Comparison of ENCODE assay signal across 12 cellular contexts in the genomic region with DNA sequence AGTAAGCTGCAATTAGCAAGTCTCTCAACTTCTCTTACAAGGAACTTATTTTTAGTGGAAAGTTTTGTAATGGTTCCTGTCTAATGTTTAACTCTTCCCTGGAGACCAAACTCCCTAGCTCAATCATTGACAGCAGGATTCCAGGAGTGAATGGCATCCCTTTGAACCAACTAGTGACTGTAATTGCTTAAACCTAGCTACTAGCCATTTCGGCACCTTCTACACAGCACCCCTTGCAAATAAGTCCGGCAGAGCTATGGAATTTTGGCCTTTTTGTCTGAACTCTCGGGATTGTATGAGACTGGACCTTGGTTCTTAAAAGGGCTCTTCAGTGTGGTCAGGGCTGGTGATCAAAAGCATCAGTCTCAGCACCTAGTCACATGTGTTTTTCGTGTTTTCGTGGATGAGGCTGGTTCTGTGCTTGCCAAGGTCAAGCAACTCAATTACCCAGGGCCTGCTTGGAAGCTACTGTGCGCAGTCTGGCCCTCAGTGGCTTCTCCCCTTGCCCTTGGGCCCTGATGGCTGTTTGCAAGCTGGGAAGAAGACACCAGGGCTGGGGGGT.
DNase-seq lines count a peak whose midpoint lies in the region; ATAC-seq and TF ChIP-seq lines count a peak whose summit lies in the region.
"Had no signal": no experiment of that assay in that cellular context is flagged by ENCODE, and none has a peak within 500 bp of the region (broad histone marks: within the 10 kb centered on the region; RNA-seq: fewer than 3 reads in every experiment).

No MANE protein-coding gene starts in this region.

- H3K4me3 ChIP-seq in SK-N-SH (ENCODE audit: low read depth in 2 of 2, low read length in 1 of 2) (no peak overlapping the region), smooth muscle cell (no peak overlapping the region)

- POLR2A ChIA-PET in SK-N-SH (lab: Yijun Ruan, JAX): no interaction called here
- POLR2A ChIA-PET in WTC11 (lab: Charles Lee): interaction anchor here (0.6 kb wide), 1 partner anchor 76 kb away, joined by 5 read pairs; no protein-coding TSS in a partner anchor

- peak overlapping the region in 1 of 2 experiments; percentile 49; a peak in 2 of 4 replicates for H3K27ac ChIP-seq in SK-N-SH (ENCODE audit: low read depth in 2 of 2, low read length in 1 of 2)
- peak overlapping the region; percentile 56 for H3K27ac ChIP-seq in smooth muscle cell (ENCODE audit: low read depth)
- H3K27ac ChIP-seq: brain microvascular endothelial cell, KMS-11 had no signal

- CTCF ChIA-PET in SK-N-SH (lab: Yijun Ruan, JAX): interaction anchor here (1.1 kb wide), 1 partner anchor 13 kb away, joined by 3 read pairs; no protein-coding TSS in a partner anchor
- CTCF ChIA-PET in WTC11 (lab: Charles Lee): interaction anchor here (1.0 to 1.3 kb wide), 3 partner anchors 58 to 208 kb away, joined by 3 to 5 read pairs (median 4); no protein-coding TSS in a partner anchor

- no peak overlapping the region for H3K27ac Mint-ChIP-seq in WTC11

- H3K79me2 ChIP-seq in SK-N-SH (ENCODE audit: insufficient read depth) (no peaks in the 10 kb centered on the region), smooth muscle cell (ENCODE audit: low read depth) (no peaks in the 10 kb centered on the region)

- peaks cover 16% of the 10 kb centered on the region for H3K4me1 Mint-ChIP-seq in WTC11

- TF ChIP-seq RAD21 in SK-N-SH (IDR thresholded peaks at IDR 0.05; ENCODE audit: low read length): no peak

- H3F3A ChIP-seq in SK-N-SH (replicated peaks; ENCODE audit: insufficient read depth) (no peaks in the 10 kb centered on the region), smooth muscle cell (ENCODE audit: low read depth) (peaks cover 4% of the 10 kb centered on the region)

- H3K4me3 Mint-ChIP-seq in WTC11: no peak overlapping the region

- no peak for TF ChIP-seq EP300 in SK-N-SH (IDR thresholded peaks at IDR 0.05; ENCODE audit: borderline replicate concordance in 1 of 2, low read depth in 1 of 2, low read length in 1 of 2)

- H4K20me1 ChIP-seq in SK-N-SH (ENCODE audit: insufficient read depth) (no peaks in the 10 kb centered on the region), smooth muscle cell (ENCODE audit: low read depth) (no peaks in the 10 kb centered on the region)

- H3K9ac ChIP-seq in SK-N-SH: no peak overlapping the region
- no peak overlapping the region for H3K9ac ChIP-seq in smooth muscle cell (ENCODE audit: low read depth)
- H3K9ac ChIP-seq: KMS-11 had no signal

- peaks cover 8% of the 10 kb centered on the region for H3K9me3 Mint-ChIP-seq in WTC11

- H3K4me1 ChIP-seq in SK-N-SH (ENCODE audit: control insufficient read depth in 1 of 2, insufficient read depth in 2 of 2, low read depth in 1 of 2, low read length in 1 of 2): peaks cover 4 to 9% of the 10 kb centered on the region in 2 experiments; a peak in 3 of 4 replicates
- peaks cover 28% of the 10 kb centered on the region for H3K4me1 ChIP-seq in smooth muscle cell (ENCODE audit: low read depth)

- H3K4me2 ChIP-seq in SK-N-SH (no peak overlapping the region; the same call in 1 of the 2 replicates), smooth muscle cell (no peak overlapping the region)
- H3K4me2 ChIP-seq: KMS-11 had no signal

- no peak; the same call in 2 of the 3 replicates for ATAC-seq in SK-N-SH treated with all-trans-retinoic acid at 6 μM for 48 hours
- no peak for ATAC-seq in WTC11
- no peak for ATAC-seq in GM21723 (IDR thresholded peaks at IDR 0.05; ENCODE audit: unreplicated experiment)

- H3K9me2 ChIP-seq in SK-N-SH: no peaks in the 10 kb centered on the region

- no peak for TF ChIP-seq CTCF in SK-N-SH (IDR thresholded peaks at IDR 0.05)
- TF ChIP-seq CTCF in WTC11 (IDR thresholded peaks at IDR 0.05): no peak
- TF ChIP-seq CTCF in smooth muscle cell (IDR thresholded peaks at IDR 0.05; ENCODE audit: borderline replicate concordance, insufficient read depth, poor library complexity, severe bottlenecking): no peak

- no peaks in the 10 kb centered on the region for H3K36me3 Mint-ChIP-seq in WTC11

- no peaks in the 10 kb centered on the region; the same call in 1 of the 2 replicates for H3K27me3 Mint-ChIP-seq in WTC11 (ENCODE audit: low read depth)

- H2AFZ ChIP-seq in SK-N-SH (ENCODE audit: low read depth): peak overlapping the region; percentile 50; the same call in 1 of the 2 replicates
- no peak overlapping the region for H2AFZ ChIP-seq in smooth muscle cell (ENCODE audit: low read depth)

- DNase-seq in SK-N-SH (no peak), WTC11 (ENCODE audit: low spot score) (no peak), islet precursor cell (peak; percentile 58), smooth muscle cell (lab: John Stamatoyannopoulos, UW; ENCODE audit: unreplicated experiment) (no peak), NCI-H2081 treated with DMSO at 0.1 percent for 48 hours (lab: John Stamatoyannopoulos, UW) (no peak), NCI-H510A (lab: John Stamatoyannopoulos, UW) (no peak)
- DNase-seq: 8988T, brain microvascular endothelial cell, NCI-H774 had no signal

- H3K27me3 ChIP-seq in SK-N-SH (ENCODE audit: insufficient read depth) (no peaks in the 10 kb centered on the region), smooth muscle cell (ENCODE audit: low read depth) (no peaks in the 10 kb centered on the region)
- H3K27me3 ChIP-seq: brain microvascular endothelial cell had no signal

- H3K9me3 ChIP-seq in SK-N-SH (no peaks in the 10 kb centered on the region), smooth muscle cell (replicated peaks; ENCODE audit: low read depth) (no peaks in the 10 kb centered on the region)

- H3K36me3 ChIP-seq in SK-N-SH (replicated peaks in 1 of 2; ENCODE audit: control insufficient read depth in 1 of 2, insufficient read depth in 2 of 2, low read length in 1 of 2) (no peaks in the 10 kb centered on the region), smooth muscle cell (ENCODE audit: low read depth) (no peaks in the 10 kb centered on the region)
- H3K36me3 ChIP-seq: brain microvascular endothelial cell had no signal

- WGBS in SK-N-SH (ENCODE audit: low lambda C conversion rate): 88% methylated on average over 3 of the region's 6 CpGs
- WGBS in smooth muscle cell (ENCODE audit: low lambda C conversion rate): 71% methylated on average over 6 of the region's 6 CpGs

TF ChIP-seq in SK-N-SH, 30 proteins besides CTCF, POLR2A, EP300 and RAD21 (continues in another document):
- TF ChIP-seq IRF3 (IDR thresholded peaks at IDR 0.05; ENCODE audit: low read depth, low read length) (no peak), CHD2 (IDR thresholded peaks at IDR 0.05; ENCODE audit: low read length, partially characterized antibody) (no peak)

TF ChIP-seq in SK-N-SH treated with all-trans-retinoic acid at 6 μM for 48 hours, 23 proteins besides CTCF, POLR2A, EP300 and RAD21 (continues in another document):
- TF ChIP-seq ISL1 (CRISPR knock-in tag; IDR thresholded peaks at IDR 0.05) (no peak), ZNF8 (CRISPR knock-in tag; IDR thresholded peaks at IDR 0.05) (no peak), CSDC2 (CRISPR knock-in tag; IDR thresholded peaks at IDR 0.05) (no peak), GLIS3 (CRISPR knock-in tag; IDR thresholded peaks at IDR 0.05) (no peak), RARB (CRISPR knock-in tag; IDR thresholded peaks at IDR 0.05) (no peak), PPARA (CRISPR knock-in tag; IDR thresholded peaks at IDR 0.05; ENCODE audit: borderline replicate concordance) (no peak), CREB5 (CRISPR knock-in tag; IDR thresholded peaks at IDR 0.05; ENCODE audit: low read depth) (no peak), ZFP30 (CRISPR knock-in tag; IDR thresholded peaks at IDR 0.05) (no peak), ESRRG (CRISPR knock-in tag; IDR thresholded peaks at IDR 0.05) (no peak)

TF ChIP-seq in WTC11, 78 proteins besides CTCF, POLR2A, EP300 and RAD21:
- no peak for TF ChIP-seq ZNF671 (CRISPR knock-in tag; IDR thresholded peaks at IDR 0.05)
- no peak for TF ChIP-seq TP53 (CRISPR knock-in tag; IDR thresholded peaks at IDR 0.05)
- TF ChIP-seq GABPB1 (CRISPR knock-in tag; IDR thresholded peaks at IDR 0.05): peak; percentile 88
- TF ChIP-seq SP1 (CRISPR knock-in tag; conservative IDR thresholded peaks at IDR 0.05): no peak
- TF ChIP-seq NR1H2 (CRISPR knock-in tag; IDR thresholded peaks at IDR 0.05): no peak
- no peak for TF ChIP-seq FOXK1 (CRISPR knock-in tag; IDR thresholded peaks at IDR 0.05)
- no peak for TF ChIP-seq CREM (CRISPR knock-in tag; IDR thresholded peaks at IDR 0.05)
